In the genomic region with DNA sequence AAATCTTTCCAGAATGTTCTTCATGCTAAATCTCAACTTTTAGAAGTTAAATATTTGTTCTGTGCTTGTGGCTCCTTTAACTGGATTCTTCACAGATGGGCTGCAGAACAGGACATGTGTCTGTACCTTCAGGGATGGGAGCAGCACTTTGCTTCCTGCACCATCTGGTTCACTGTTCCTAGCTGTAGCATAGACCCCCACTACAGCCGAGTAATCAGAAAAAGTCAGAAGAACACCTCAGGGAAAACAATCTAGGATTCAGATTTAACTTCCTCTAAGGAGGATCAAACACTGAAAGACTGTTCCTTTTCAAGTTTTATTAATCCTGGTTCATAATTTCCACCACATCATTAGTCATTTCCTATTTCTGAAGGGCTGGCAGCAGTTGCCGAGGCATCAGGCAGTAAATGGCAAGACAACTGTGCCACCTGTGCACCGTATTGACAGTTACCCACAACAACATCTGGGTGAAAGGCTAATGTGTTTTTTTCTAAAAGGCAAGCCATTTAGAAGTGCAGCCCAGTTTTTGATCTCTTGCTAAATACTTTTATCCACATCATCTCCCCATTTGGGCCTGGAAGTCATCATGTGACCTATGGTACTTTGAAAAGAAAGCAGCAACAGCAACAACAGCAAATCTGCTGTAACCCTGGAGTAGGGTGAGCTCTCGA, we compare ENCODE assay signal across 12 cellular contexts.
DNase-seq lines count a peak whose midpoint lies in the region; ATAC-seq and TF ChIP-seq lines count a peak whose summit lies in the region.
"Had no signal": no experiment of that assay in that cellular context is flagged by ENCODE, and none has a peak within 500 bp of the region (broad histone marks: within the 10 kb centered on the region; RNA-seq: fewer than 3 reads in every experiment).

No MANE protein-coding gene starts in this region.

- H2AFZ ChIP-seq in neural progenitor cell (replicated peaks) = no peak overlapping the region

- H3K9me3 ChIP-seq in BLaER1 (no peaks in the 10 kb centered on the region), neural progenitor cell (ENCODE audit: low read depth) (no peaks in the 10 kb centered on the region)
- H3K9me3 ChIP-seq: neutrophil had no signal

- no peaks in the 10 kb centered on the region for H4K20me1 ChIP-seq in BLaER1
- no peaks in the 10 kb centered on the region for H4K20me1 ChIP-seq in neural progenitor cell (ENCODE audit: low read depth)

- H3K9ac ChIP-seq in BLaER1 (no peak overlapping the region), neural progenitor cell (no peak overlapping the region)

- no peak overlapping the region for H3K4me3 ChIP-seq in BLaER1
- no peak overlapping the region for H3K4me3 ChIP-seq in neural progenitor cell

- peak overlapping the region; percentile 52; the same call in 1 of the 2 replicates for H3K27ac Mint-ChIP-seq in HFFc6
- peak overlapping the region; percentile 44 for H3K27ac Mint-ChIP-seq in glutamatergic neuron (ENCODE audit: unreplicated experiment)
- no peak overlapping the region for H3K27ac Mint-ChIP-seq in neural progenitor cell
- H3K27ac Mint-ChIP-seq: activated T-helper 1 cell treated with anti-CD3 and anti-CD28 coated beads, Interleukin-12 subunit alpha, Interleukin-12 subunit beta, Interleukin-2, Interleukin-4 antibody, amounts not matched to agents 30 ng/mL and 10 ng/mL and 1 ng/mL, durations not matched to agents 14 hours and 24 hours and 36 hours had no signal

- ATAC-seq in GM21423 (IDR thresholded peaks at IDR 0.05; ENCODE audit: unreplicated experiment) = no peak

- H3K27ac ChIP-seq in BLaER1 (peak overlapping the region; percentile 15; the same call in 1 of the 2 replicates), neural progenitor cell (no peak overlapping the region)
- H3K27ac ChIP-seq: C4-2B, neutrophil had no signal

- H3K27me3 Mint-ChIP-seq in HFFc6 (ENCODE audit: insufficient read depth) (peaks cover 2% of the 10 kb centered on the region; the same call in 1 of the 2 replicates), glutamatergic neuron (ENCODE audit: unreplicated experiment) (peaks cover 1% of the 10 kb centered on the region), neural progenitor cell (ENCODE audit: insufficient read depth, low read depth) (peaks cover 5% of the 10 kb centered on the region)

- H3K36me3 Mint-ChIP-seq in HFFc6 (ENCODE audit: low read depth) (no peaks in the 10 kb centered on the region), glutamatergic neuron (ENCODE audit: unreplicated experiment) (no peaks in the 10 kb centered on the region), neural progenitor cell (no peaks in the 10 kb centered on the region)

- TF ChIP-seq CTCF in HFFc6 (IDR thresholded peaks at IDR 0.05) (no peak), glutamatergic neuron (IDR thresholded peaks at IDR 0.05; ENCODE audit: partially characterized antibody, unreplicated experiment) (no peak), neural progenitor cell (IDR thresholded peaks at IDR 0.05) (no peak)

- H3K9me3 Mint-ChIP-seq in HFFc6 = no peaks in the 10 kb centered on the region
- H3K9me3 Mint-ChIP-seq in glutamatergic neuron (ENCODE audit: unreplicated experiment) = peaks cover 11% of the 10 kb centered on the region
- no peaks in the 10 kb centered on the region for H3K9me3 Mint-ChIP-seq in neural progenitor cell
- H3K9me3 Mint-ChIP-seq: activated T-helper 1 cell treated with anti-CD3 and anti-CD28 coated beads, Interleukin-12 subunit alpha, Interleukin-12 subunit beta, Interleukin-2, Interleukin-4 antibody, amounts not matched to agents 30 ng/mL and 10 ng/mL and 1 ng/mL, durations not matched to agents 14 hours and 24 hours and 36 hours had no signal

- H3K79me2 ChIP-seq in neural progenitor cell (ENCODE audit: low read depth) = no peaks in the 10 kb centered on the region

- H3F3A ChIP-seq in neural progenitor cell (ENCODE audit: low read depth) = no peaks in the 10 kb centered on the region

- DNase-seq in HFFc6 (peak; percentile 32), RKO (ENCODE audit: low spot score) (peak; percentile 8), glutamatergic neuron (peak; percentile 22), neural progenitor cell (ENCODE audit: low spot score) (no peak), 8988T (no peak)
- no peak for DNase-seq in stimulated activated CD4-positive, alpha-beta T cell treated with anti-CD3 and anti-CD28 coated beads, Interleukin-2, amount 100 ng/mL, for 48 hours
- DNase-seq: NCI-H187 had no signal

- H3K4me1 ChIP-seq in BLaER1 (peaks cover 59% of the 10 kb centered on the region), neural progenitor cell (peaks cover 12% of the 10 kb centered on the region)

- H3K27me3 ChIP-seq in BLaER1 = no peaks in the 10 kb centered on the region
- no peaks in the 10 kb centered on the region for H3K27me3 ChIP-seq in neural progenitor cell
- H3K27me3 ChIP-seq: neutrophil had no signal

- H3K4me2 ChIP-seq in BLaER1 = peak overlapping the region; percentile 58
- H3K4me2 ChIP-seq in neural progenitor cell = no peak overlapping the region

- H3K36me3 ChIP-seq in BLaER1 (no peaks in the 10 kb centered on the region), neural progenitor cell (no peaks in the 10 kb centered on the region)
- H3K36me3 ChIP-seq: neutrophil had no signal

- no peak overlapping the region for H3K4me3 Mint-ChIP-seq in HFFc6
- peak overlapping the region; percentile 31 for H3K4me3 Mint-ChIP-seq in glutamatergic neuron (ENCODE audit: unreplicated experiment)
- H3K4me3 Mint-ChIP-seq in neural progenitor cell = no peak overlapping the region
- H3K4me3 Mint-ChIP-seq: activated T-helper 1 cell treated with anti-CD3 and anti-CD28 coated beads, Interleukin-12 subunit alpha, Interleukin-12 subunit beta, Interleukin-2, Interleukin-4 antibody, amounts not matched to agents 30 ng/mL and 10 ng/mL and 1 ng/mL, durations not matched to agents 14 hours and 24 hours and 36 hours had no signal

- H3K4me1 Mint-ChIP-seq in HFFc6 (ENCODE audit: low read depth) (peaks cover 31% of the 10 kb centered on the region), glutamatergic neuron (ENCODE audit: low read depth, unreplicated experiment) (peaks cover 53% of the 10 kb centered on the region), neural progenitor cell (peaks cover 23% of the 10 kb centered on the region)

Comparison
In these comparisons a context has a peak if more than half of its experiments do, and no peak if none do; other contexts are left out.
1. DNase-seq: peak in HFFc6 (single experiment), RKO (single experiment) and glutamatergic neuron (single experiment); none in neural progenitor cell (single experiment), 8988T (single experiment) and stimulated activated CD4-positive, alpha-beta T cell treated with anti-CD3 and anti-CD28 coated beads, Interleukin-2, amount 100 ng/mL, for 48 hours (0 of 2).